ENCODE assay signal across 15 cellular contexts in genomic region chr19:4738734-4739133, GRCh38. TPM values are rescaled to one million over a fixed set of nuclear protein-coding genes. Genes with fewer than 3 reads are reported as not detected.
DNase-seq lines count a peak whose midpoint lies in the region; ATAC-seq and TF ChIP-seq lines count a peak whose summit lies in the region.
"Had no signal": no experiment of that assay in that cellular context is flagged by ENCODE, and none has a peak within 500 bp of the region (broad histone marks: within the 10 kb centered on the region; RNA-seq: fewer than 3 reads in every experiment).

No MANE protein-coding gene starts in this region.

- no peak overlapping the region for H4K91ac ChIP-seq in neuronal stem cell (ENCODE audit: low read depth, low read length, poor library complexity)

- H3K9ac ChIP-seq in GM23248 = no peak overlapping the region
- peak overlapping the region; percentile 82 for H3K9ac ChIP-seq in neuronal stem cell (ENCODE audit: low read depth, low read length, poor library complexity)

- H2BK12ac ChIP-seq in neuronal stem cell (ENCODE audit: low read length) = no peak overlapping the region

- H3K14ac ChIP-seq in neuronal stem cell (ENCODE audit: low read length) = no peak overlapping the region

- H3K27me3 ChIP-seq in GM23248 (replicated peaks; ENCODE audit: insufficient read depth) (no peaks in the 10 kb centered on the region), SJCRH30 (no peaks in the 10 kb centered on the region), neuronal stem cell (ENCODE audit: control insufficient read depth in 3 of 3, insufficient read depth in 3 of 3, low read depth in 1 of 3, low read length in 3 of 3) (no peaks in the 10 kb centered on the region)

- H3K23ac ChIP-seq in neuronal stem cell (ENCODE audit: low read depth, low read length, poor library complexity) = no peak overlapping the region

- ATAC-seq in HG03108 (IDR thresholded peaks at IDR 0.05; ENCODE audit: unreplicated experiment) (no peak), HG03460 (IDR thresholded peaks at IDR 0.05; ENCODE audit: unreplicated experiment) (no peak)
- ATAC-seq: Panc1 had no signal

- H3K4me2 ChIP-seq in GM23248 (ENCODE audit: unreplicated experiment) (no peak overlapping the region), neuronal stem cell (ENCODE audit: insufficient read depth, low read length, poor library complexity, severe bottlenecking) (peak overlapping the region; percentile 47)

- H3K79me1 ChIP-seq in neuronal stem cell (ENCODE audit: low read depth, low read length) = no peaks in the 10 kb centered on the region

- H3K27ac ChIP-seq in GM23248 (no peak overlapping the region), SJCRH30 (no peak overlapping the region), neuronal stem cell (replicated peaks; ENCODE audit: low read length) (peak overlapping the region; percentile 56), coronary artery (no peak overlapping the region)

- H4K8ac ChIP-seq in neuronal stem cell (ENCODE audit: low read depth, low read length) = no peak overlapping the region

- H3K18ac ChIP-seq in neuronal stem cell (ENCODE audit: low read length) = peak overlapping the region; percentile 98

- H3K9me3 ChIP-seq in GM23248 (ENCODE audit: low read depth) (no peaks in the 10 kb centered on the region), SJCRH30 (replicated peaks) (no peaks in the 10 kb centered on the region), neuronal stem cell (replicated peaks in 1 of 2; ENCODE audit: control insufficient read depth in 2 of 2, insufficient read depth in 1 of 2, low read depth in 1 of 2, low read length in 2 of 2) (no peaks in the 10 kb centered on the region)

- peak overlapping the region; percentile 94 for H2BK5ac ChIP-seq in neuronal stem cell (ENCODE audit: low read length)

- no peaks in the 10 kb centered on the region for H3F3A ChIP-seq in GM23248 (ENCODE audit: insufficient read depth)

- peak overlapping the region; percentile 96 for H2BK15ac ChIP-seq in neuronal stem cell (ENCODE audit: low read length)

- H3K4me1 ChIP-seq in GM23248 (ENCODE audit: insufficient read depth) (0 out of 2 replicates have a peak, but pooled peaks cover 3% of the 10 kb centered on the region), SJCRH30 (peaks cover 19% of the 10 kb centered on the region), neuronal stem cell (ENCODE audit: control insufficient read depth in 2 of 2, insufficient read depth in 1 of 2, low read depth in 1 of 2, low read length in 2 of 2) (peaks cover 17 to 21% of the 10 kb centered on the region in 2 donors)

- peak overlapping the region; percentile 89 for H3K4ac ChIP-seq in neuronal stem cell (ENCODE audit: low read length)

- H2BK120ac ChIP-seq in neuronal stem cell (ENCODE audit: low read depth, low read length) = peak overlapping the region; percentile 95

- no peaks in the 10 kb centered on the region for H3K36me3 ChIP-seq in GM23248 (ENCODE audit: low read depth)
- no peaks in the 10 kb centered on the region for H3K36me3 ChIP-seq in SJCRH30
- H3K36me3 ChIP-seq in neuronal stem cell (replicated peaks in 1 of 2; ENCODE audit: control insufficient read depth in 2 of 2, insufficient read depth in 2 of 2, low read length in 2 of 2) = no peaks in the 10 kb centered on the region

- H3K4me3 ChIP-seq in GM23248 = no peak overlapping the region
- no peak overlapping the region for H3K4me3 ChIP-seq in SJCRH30
- no peak overlapping the region for H3K4me3 ChIP-seq in neuronal stem cell (ENCODE audit: low read length in 2 of 2)
- H3K4me3 ChIP-seq in coronary artery = no peak overlapping the region

- in situ Hi-C loops in GM23248 (cut with MboI) = loop anchor here (10.0 kb wide), 1 partner anchor 46 kb away; no protein-coding TSS in a partner anchor

- no peak overlapping the region for H2AFZ ChIP-seq in GM23248
- H2AFZ ChIP-seq in neuronal stem cell (ENCODE audit: low read length) = peak overlapping the region; percentile 68

- WGBS in GM23248 (ENCODE audit: low coverage in 1 of 2, low lambda C conversion rate in 2 of 2, missing lambda C conversion rate in 2 of 2), 2 experiments = 38% methylated on average over 4 of the region's 4 CpGs
- WGBS in neuronal stem cell (ENCODE audit: extremely low coverage in 2 of 2, insufficient read length in 2 of 2, insufficient replicate concordance in 1 of 2), 2 donors = no CpG with 5 or more reads among the region's 4 CpGs

- H3K79me2 ChIP-seq in GM23248 (ENCODE audit: insufficient read depth) = no peaks in the 10 kb centered on the region

- no peaks in the 10 kb centered on the region for H3K9me2 ChIP-seq in GM23248 (ENCODE audit: insufficient read depth)

- H2AK5ac ChIP-seq in neuronal stem cell (ENCODE audit: low read depth, low read length) = peak overlapping the region; percentile 23

- no peaks in the 10 kb centered on the region for H4K20me1 ChIP-seq in GM23248 (ENCODE audit: insufficient read depth)

- TF ChIP-seq CTCF in coronary artery (IDR thresholded peaks at IDR 0.05) = no peak

- DNase-seq in NCI-H2227 (lab: John Stamatoyannopoulos, UW; ENCODE audit: unreplicated experiment) (peak; percentile 58), NCI-H2227 treated with DMSO at 0.1 percent for 48 hours (lab: John Stamatoyannopoulos, UW) (no peak), GM23248 (peak; percentile 38), SJCRH30 (peak; percentile 53 to 66), neuronal stem cell (ENCODE audit: low spot score) (no peak), coronary artery (ENCODE audit: low spot score) (no peak)
- DNase-seq: 8988T, DMS79, GF-D8, NCI-H1930, NCI-H524 treated with DMSO at 0.1 percent for 48 hours, SHP77 had no signal

RNA-seq across cellular contexts. Expression of gene DPP9, which starts 15.1 kb away (rescaled TPM):
- 50.3 and 82.2 TPM in 2 replicates for total RNA-seq in GM23248 (2014; rRNA removed; shearing (Covaris generic))
- polyA plus RNA-seq in GM23248 (2016; fragmentation: Nextera tagmentation; extraction: Ambion mirVana) = 33.0 and 37.0 TPM in 2 replicates
- total RNA-seq in SJCRH30 (2014; rRNA removed; shearing (Covaris generic)) = 53.4 and 62.8 TPM in 2 replicates
- 12.1 TPM for polyA plus RNA-seq in neuronal stem cell (2013, experiment 1 of 2)
- polyA plus RNA-seq in neuronal stem cell (2013, experiment 2 of 2) = 12.4 TPM

RNA-seq across cellular contexts. Expression of gene FEM1A, which starts 52.8 kb away (rescaled TPM):
- 11.0 and 11.1 TPM in 2 replicates for total RNA-seq in GM23248 (2014; rRNA removed; shearing (Covaris generic))
- polyA plus RNA-seq in GM23248 (2016; fragmentation: Nextera tagmentation; extraction: Ambion mirVana) = 1.1 and 1.3 TPM in 2 replicates
- total RNA-seq in SJCRH30 (2014; rRNA removed; shearing (Covaris generic)) = 20.0 and 20.1 TPM in 2 replicates
- 5.5 TPM for polyA plus RNA-seq in neuronal stem cell (2013, experiment 1 of 2)
- 5.6 TPM for polyA plus RNA-seq in neuronal stem cell (2013, experiment 2 of 2)

Comparison
In these comparisons a context has a peak if more than half of its experiments do, and no peak if none do; other contexts are left out.
1. DNase-seq: peak in NCI-H2227 (single experiment), GM23248 (single experiment) and SJCRH30 (2 of 2); none in NCI-H2227 treated with DMSO at 0.1 percent for 48 hours (single experiment), neuronal stem cell (single experiment) and coronary artery (single experiment).